In the genomic region with DNA sequence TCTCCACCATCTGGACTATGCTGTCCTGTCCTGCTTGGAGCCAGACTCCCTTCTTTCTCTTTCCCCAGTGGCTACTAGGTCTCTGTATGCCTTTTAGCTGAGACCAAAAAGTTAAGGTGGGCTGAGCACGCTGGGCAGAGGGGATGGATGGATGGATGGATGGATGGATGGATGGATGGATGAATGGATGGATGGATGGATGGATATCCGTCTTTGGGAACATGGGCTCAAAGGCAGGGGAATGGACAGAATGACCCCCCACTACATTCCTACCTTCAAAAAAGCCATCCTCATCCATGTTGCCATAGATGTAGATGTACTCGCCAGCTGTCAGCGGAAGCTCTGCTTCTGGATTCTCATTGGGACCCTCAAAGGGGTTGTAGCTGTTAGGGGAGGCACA, we compare ENCODE assay signal across 15 cellular contexts. TPM values are rescaled to one million over a fixed set of nuclear protein-coding genes. Genes with fewer than 3 reads are reported as not detected.
"Had no signal": no experiment of that assay in that cellular context is flagged by ENCODE, and none has a peak within 500 bp of the region (broad histone marks: within the 10 kb centered on the region; RNA-seq: fewer than 3 reads in every experiment).

No MANE protein-coding gene starts in this region.

- H3K4me3 ChIP-seq: heart right ventricle, left lung, mucosa of descending colon, ovary, tibial artery, vagina had no signal

- H3K4me3 Mint-ChIP-seq: nephron had no signal

- DNase-seq: activated T-cell treated with anti-CD3 and anti-CD28 coated beads for 4 hours; central memory CD4-positive, alpha-beta T cell; cortex of kidney; effector memory CD4-positive, alpha-beta T cell; heart right ventricle; stimulated activated CD4-positive, alpha-beta T cell treated with anti-CD3 and anti-CD28 coated beads, Interleukin-15, amount 100 ng/mL, for 24 hours; T1000 had no signal

- H3K27ac Mint-ChIP-seq: nephron had no signal

- ATAC-seq: heart right ventricle, left lung, mucosa of descending colon had no signal

- H3K27ac ChIP-seq: heart right ventricle, left lung, ovary, tibial artery, vagina, VCaP had no signal

- H3K4me1 ChIP-seq: tibial artery, vagina had no signal

- H3K4me1 Mint-ChIP-seq: nephron had no signal

- H3K9me3 Mint-ChIP-seq: nephron had no signal

- H3K9me3 ChIP-seq: heart right ventricle, left lung, mucosa of descending colon, ovary, tibial artery, vagina had no signal

- H3K27me3 ChIP-seq: heart right ventricle, left lung, ovary, tibial artery, vagina had no signal

- H3K36me3 ChIP-seq: heart right ventricle, left lung, ovary, vagina had no signal

RNA-seq across cellular contexts. Expression of a gene that starts 35.0 kb away (rescaled TPM):
- total RNA-seq: fibroblast of lung, vagina had no signal
